In the genomic region with DNA sequence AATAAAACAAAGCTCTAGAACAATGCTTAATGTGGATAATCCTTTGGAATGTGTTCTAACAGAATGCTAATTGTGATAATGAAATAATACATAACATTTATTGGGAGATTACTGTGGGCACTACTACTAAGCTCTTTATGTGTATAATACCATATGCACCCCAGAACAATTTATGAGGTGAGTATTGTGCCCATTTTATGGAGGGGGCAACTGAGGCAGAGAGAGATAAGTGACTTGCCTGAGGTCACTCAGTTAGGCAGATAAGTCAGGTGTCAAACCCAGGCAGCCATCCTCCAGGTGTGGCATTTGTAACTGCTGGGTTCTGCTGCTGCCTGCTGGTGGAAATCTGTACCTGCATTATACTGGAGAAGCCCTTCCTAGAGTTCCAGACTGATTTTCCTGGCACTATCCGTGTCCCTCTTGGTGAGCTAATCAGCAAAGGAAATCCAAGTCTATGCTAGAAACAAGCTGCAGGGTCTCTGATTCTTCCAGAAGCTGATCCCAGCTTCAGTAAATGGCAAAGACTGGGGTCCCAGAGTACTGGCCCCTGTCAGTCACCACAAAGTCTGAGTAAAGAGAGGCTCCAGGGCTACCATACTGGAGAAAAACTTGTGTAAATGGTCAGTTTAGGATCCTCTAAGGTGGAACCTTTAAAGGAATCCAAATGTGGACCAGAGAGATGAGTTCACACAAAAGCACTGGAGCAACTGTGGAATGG, we compare ENCODE assay signal across 8 cellular contexts. TPM values are rescaled to one million over a fixed set of nuclear protein-coding genes. Genes with fewer than 3 reads are reported as not detected.
A peak's percentile ranks its signal among the peaks of the same experiment; 100 is the strongest.
DNase-seq lines count a peak whose midpoint lies in the region; ATAC-seq and TF ChIP-seq lines count a peak whose summit lies in the region.

No MANE protein-coding gene starts in this region.

- H3K4me1 ChIP-seq in cardiac muscle cell (ENCODE audit: low read depth) (no peaks in the 10 kb centered on the region), stomach (no peaks in the 10 kb centered on the region)

- no peak for TF ChIP-seq EP300 in stomach (IDR thresholded peaks at IDR 0.05)

- H3K9me3 ChIP-seq in cardiac muscle cell (ENCODE audit: low read depth) (no peaks in the 10 kb centered on the region), stomach (no peaks in the 10 kb centered on the region)

- H3K36me3 ChIP-seq in cardiac muscle cell = no peaks in the 10 kb centered on the region
- peaks cover 0 to 18% (median 7%) of the 10 kb centered on the region in 4 donors for H3K36me3 ChIP-seq in stomach

- DNase-seq in D341Med (ENCODE audit: low spot score) = peak; percentile 64
- peak; percentile 62 for DNase-seq in HT-29 (ENCODE audit: low spot score)
- DNase-seq in SHP77 (lab: John Stamatoyannopoulos, UW) = peak; percentile 48 to 49
- DNase-seq in cardiac muscle cell (ENCODE audit: low read depth in 1 of 2, low spot score in 1 of 2) = peak; percentile 50 to 64
- no peak for DNase-seq in stomach
- DNase-seq in GDM1 (lab: John Stamatoyannopoulos, UW) = no peak
- DNase-seq in posterior vena cava (ENCODE audit: low spot score) = no peak

- H3K27me3 ChIP-seq in cardiac muscle cell = no peaks in the 10 kb centered on the region
- no peaks in the 10 kb centered on the region for H3K27me3 ChIP-seq in stomach

- H3K27ac ChIP-seq in cardiac muscle cell (no peak overlapping the region), stomach (no peak overlapping the region)

- intact Hi-C loops in stomach (cut with DNase I; ENCODE audit: low total_unique reads) = loop anchor here (10.0 kb wide), 1 partner anchor 137 kb away; no protein-coding TSS in a partner anchor
- intact Hi-C loops in posterior vena cava (cut with DNase I) = loop anchor here (2.0 to 5.0 kb wide), 2 partner anchors 59 to 135 kb away; no protein-coding TSS in a partner anchor

- H3K4me3 ChIP-seq in cardiac muscle cell = no peak overlapping the region
- no peak overlapping the region for H3K4me3 ChIP-seq in stomach

- ATAC-seq in GM19467 (IDR thresholded peaks at IDR 0.05; ENCODE audit: unreplicated experiment) = no peak

- WGBS in stomach, 5 donors = 10 to 41% (median 27%) methylated on average over 1 of the region's 1 CpG

- TF ChIP-seq CTCF in cardiac muscle cell (IDR thresholded peaks at IDR 0.05; ENCODE audit: low read depth, low read length) (peak; percentile 88), stomach (IDR thresholded peaks at IDR 0.05) (peak in 5 of 7 experiments; percentile 40 to 78 (median 59))

- TF ChIP-seq POLR2A in stomach (IDR thresholded peaks at IDR 0.05) = no peak

RNA-seq across cellular contexts. Expression of a gene that starts 22.6 kb away (rescaled TPM):
- total RNA-seq in HT-29 (2014; rRNA removed; shearing (Covaris generic)) = not detected in 2 replicates
- total RNA-seq in cardiac muscle cell (116 and 163 TPM in 2 replicates), stomach (10 to 100 TPM in 2 of 5 donors, 1 to 10 TPM in 1, not detected in 2; 2.7 to 34.1 (median 15.1) TPM), posterior vena cava (10 to 100 TPM; 17.3 to 24.7 TPM)
- polyA plus RNA-seq in cardiac muscle cell (245 and 268 TPM in 2 replicates), stomach (10 to 100 TPM; 47.3 to 89.4 (median 61.1) TPM)

Comparison
In these comparisons a context has a peak if more than half of its experiments do, and no peak if none do; other contexts are left out.
1. DNase-seq: peak in D341Med (single experiment), HT-29 (single experiment), SHP77 (2 of 2) and cardiac muscle cell (2 of 2); none in stomach (single experiment), GDM1 (single experiment) and posterior vena cava (single experiment).